In genomic region chr12:47237751-47238211, GRCh38 we compare ENCODE assay signal across 14 cellular contexts.
DNase-seq lines count a peak whose midpoint lies in the region; ATAC-seq and TF ChIP-seq lines count a peak whose summit lies in the region.
"Had no signal": no experiment of that assay in that cellular context is flagged by ENCODE, and none has a peak within 500 bp of the region (broad histone marks: within the 10 kb centered on the region; RNA-seq: fewer than 3 reads in every experiment).

No MANE protein-coding gene starts in this region.

- no peaks in the 10 kb centered on the region for H3K27me3 Mint-ChIP-seq in activated CD4-positive, alpha-beta memory T cell treated with anti-CD3 and anti-CD28 coated beads for 36 hours
- H3K27me3 Mint-ChIP-seq in activated CD4-positive, alpha-beta memory T cell treated with anti-CD3 and anti-CD28 coated beads, Interleukin-2, amount 10 ng/mL, durations not matched to agents 7 days and 5 days = no peaks in the 10 kb centered on the region
- H3K27me3 Mint-ChIP-seq in progenitor cell of endocrine pancreas = no peaks in the 10 kb centered on the region

- no peaks in the 10 kb centered on the region for H3K36me3 ChIP-seq in SK-N-MC (ENCODE audit: insufficient read depth, low read length)
- H3K36me3 ChIP-seq: upper lobe of right lung had no signal

- no peak overlapping the region for H3K9ac ChIP-seq in SK-N-MC (ENCODE audit: insufficient read length)

- no peak for TF ChIP-seq CTCF in progenitor cell of endocrine pancreas (IDR thresholded peaks at IDR 0.05; ENCODE audit: unreplicated experiment)

- no peak for ATAC-seq in GM21526 (IDR thresholded peaks at IDR 0.05; ENCODE audit: low FRiP score, unreplicated experiment)
- ATAC-seq: gastroesophageal sphincter had no signal

- CTCF ChIA-PET in activated CD4-positive, alpha-beta memory T cell treated with anti-CD3 and anti-CD28 coated beads for 36 hours (lab: Charles Lee) = interaction anchor here (0.8 kb wide), 1 partner anchor 160 kb away, joined by 5 read pairs; no protein-coding TSS in a partner anchor
- CTCF ChIA-PET in activated CD4-positive, alpha-beta memory T cell treated with anti-CD3 and anti-CD28 coated beads, Interleukin-2, amount 10 ng/mL, durations not matched to agents 7 days and 5 days (lab: Charles Lee) = no interaction called here

- H3K27ac ChIP-seq in SK-N-MC = peak overlapping the region; percentile 61; the same call in 1 of the 2 replicates
- peak overlapping the region; percentile 90 for H3K27ac ChIP-seq in epithelial cell of prostate
- H3K27ac ChIP-seq: gastroesophageal sphincter, upper lobe of right lung had no signal

- peaks cover 57% of the 10 kb centered on the region for H3K36me3 Mint-ChIP-seq in activated CD4-positive, alpha-beta memory T cell treated with anti-CD3 and anti-CD28 coated beads for 36 hours
- peaks cover 65% of the 10 kb centered on the region for H3K36me3 Mint-ChIP-seq in activated CD4-positive, alpha-beta memory T cell treated with anti-CD3 and anti-CD28 coated beads, Interleukin-2, amount 10 ng/mL, durations not matched to agents 7 days and 5 days (ENCODE audit: low read depth)
- peaks cover 5% of the 10 kb centered on the region for H3K36me3 Mint-ChIP-seq in progenitor cell of endocrine pancreas (ENCODE audit: insufficient read depth)

- no peaks in the 10 kb centered on the region for H3K9me3 ChIP-seq in SK-N-MC (ENCODE audit: low read depth, low read length)
- H3K9me3 ChIP-seq: gastroesophageal sphincter, upper lobe of right lung had no signal

- POLR2A ChIA-PET in activated CD4-positive, alpha-beta memory T cell treated with anti-CD3 and anti-CD28 coated beads for 36 hours (lab: Charles Lee) = interaction anchor here (0.6 kb wide), 1 partner anchor 10 kb away, joined by 4 read pairs; no protein-coding TSS in a partner anchor
- POLR2A ChIA-PET in activated CD4-positive, alpha-beta memory T cell treated with anti-CD3 and anti-CD28 coated beads, Interleukin-2, amount 10 ng/mL, durations not matched to agents 7 days and 5 days (lab: Charles Lee) = no interaction called here

- no peak overlapping the region for H3K4me3 Mint-ChIP-seq in activated CD4-positive, alpha-beta memory T cell treated with anti-CD3 and anti-CD28 coated beads for 36 hours
- H3K4me3 Mint-ChIP-seq in activated CD4-positive, alpha-beta memory T cell treated with anti-CD3 and anti-CD28 coated beads, Interleukin-2, amount 10 ng/mL, durations not matched to agents 7 days and 5 days = no peak overlapping the region
- no peak overlapping the region for H3K4me3 Mint-ChIP-seq in progenitor cell of endocrine pancreas (ENCODE audit: low read depth)

- peaks cover 50% of the 10 kb centered on the region for H3K4me1 Mint-ChIP-seq in activated CD4-positive, alpha-beta memory T cell treated with anti-CD3 and anti-CD28 coated beads for 36 hours (ENCODE audit: low read depth)
- peaks cover 35% of the 10 kb centered on the region for H3K4me1 Mint-ChIP-seq in activated CD4-positive, alpha-beta memory T cell treated with anti-CD3 and anti-CD28 coated beads, Interleukin-2, amount 10 ng/mL, durations not matched to agents 7 days and 5 days
- no peaks in the 10 kb centered on the region for H3K4me1 Mint-ChIP-seq in progenitor cell of endocrine pancreas (ENCODE audit: low read depth)

- peaks cover 4% of the 10 kb centered on the region for H3K9me3 Mint-ChIP-seq in activated CD4-positive, alpha-beta memory T cell treated with anti-CD3 and anti-CD28 coated beads for 36 hours
- peaks cover 6% of the 10 kb centered on the region for H3K9me3 Mint-ChIP-seq in activated CD4-positive, alpha-beta memory T cell treated with anti-CD3 and anti-CD28 coated beads, Interleukin-2, amount 10 ng/mL, durations not matched to agents 7 days and 5 days
- H3K9me3 Mint-ChIP-seq in progenitor cell of endocrine pancreas (ENCODE audit: low read depth) = peaks cover 3% of the 10 kb centered on the region

- H3K4me3 ChIP-seq in SK-N-MC = no peak overlapping the region
- H3K4me3 ChIP-seq: gastroesophageal sphincter, upper lobe of right lung had no signal

- DNase-seq in activated CD4-positive, alpha-beta memory T cell treated with anti-CD3 and anti-CD28 coated beads for 36 hours = no peak
- DNase-seq in activated CD4-positive, alpha-beta memory T cell treated with anti-CD3 and anti-CD28 coated beads, Interleukin-2, amount 10 ng/mL, durations not matched to agents 7 days and 5 days = no peak
- DNase-seq in SK-N-MC (ENCODE audit: low read depth, low spot score) (no peak), epithelial cell of prostate (ENCODE audit: low read depth, low spot score) (no peak), progenitor cell of endocrine pancreas (ENCODE audit: low spot score, unreplicated experiment) (no peak), occipital lobe (lab: John Stamatoyannopoulos, UW) (no peak), T-helper 2 cell (no peak)
- DNase-seq: activated CD4-positive, alpha-beta T cell treated with anti-CD3 and anti-CD28 coated beads for 1 hour; DND-41; NCI-H2171 treated with DMSO at 0.1 percent for 48 hours; stimulated activated CD4-positive, alpha-beta T cell treated with anti-CD3 and anti-CD28 coated beads, Interleukin-12 subunit alpha, Interleukin-12 subunit beta, amount 100 ng/mL, for 4 hours; upper lobe of right lung had no signal

- H3K27ac Mint-ChIP-seq in activated CD4-positive, alpha-beta memory T cell treated with anti-CD3 and anti-CD28 coated beads for 36 hours = peak overlapping the region; percentile 54
- no peak overlapping the region for H3K27ac Mint-ChIP-seq in activated CD4-positive, alpha-beta memory T cell treated with anti-CD3 and anti-CD28 coated beads, Interleukin-2, amount 10 ng/mL, durations not matched to agents 7 days and 5 days
- peak overlapping the region; percentile 27 for H3K27ac Mint-ChIP-seq in progenitor cell of endocrine pancreas

- intact Hi-C loops in activated CD4-positive, alpha-beta memory T cell treated with anti-CD3 and anti-CD28 coated beads for 36 hours (cut with micrococcal nuclease) = no loop called here
